ENCODE assay signal across 18 cellular contexts in the genomic region with DNA sequence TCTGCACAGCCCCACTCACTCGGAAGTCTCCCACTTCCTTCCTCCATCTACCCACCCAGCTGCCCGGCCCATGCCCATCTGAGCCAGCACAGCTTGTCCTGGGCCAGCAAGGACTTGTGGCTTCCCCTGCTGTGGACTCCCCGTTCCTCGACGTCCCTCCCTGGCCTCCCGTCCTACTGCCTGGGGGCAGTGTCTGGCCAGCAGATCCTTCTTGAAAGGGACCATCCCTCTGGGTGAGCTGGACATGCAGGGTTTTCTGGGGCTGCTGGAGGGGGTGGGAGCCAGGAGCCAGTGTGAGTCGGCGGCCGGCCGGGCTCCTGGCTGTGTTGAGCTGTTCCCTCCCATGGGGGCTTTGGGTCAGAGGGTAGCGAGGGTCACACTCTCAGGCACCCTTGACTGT. TPM values are rescaled to one million over a fixed set of nuclear protein-coding genes. Genes with fewer than 3 reads are reported as not detected.
A peak's percentile ranks its signal among the peaks of the same experiment; 100 is the strongest.
DNase-seq lines count a peak whose midpoint lies in the region; ATAC-seq and TF ChIP-seq lines count a peak whose summit lies in the region.
"Had no signal": no experiment of that assay in that cellular context is flagged by ENCODE, and none has a peak within 500 bp of the region (broad histone marks: within the 10 kb centered on the region; RNA-seq: fewer than 3 reads in every experiment).

No MANE protein-coding gene starts in this region.

- TF ChIP-seq POLR2A in thyroid gland (IDR thresholded peaks at IDR 0.05) = no peak

- H2AFZ ChIP-seq in osteoblast (ENCODE audit: low read length) = no peak overlapping the region

- TF ChIP-seq CTCF in endodermal cell (conservative IDR thresholded peaks at IDR 0.05) = no peak
- no peak for TF ChIP-seq CTCF in osteoblast (IDR thresholded peaks at IDR 0.05; ENCODE audit: extremely low read depth, low read depth, low read length)
- no peak for TF ChIP-seq CTCF in thyroid gland (IDR thresholded peaks at IDR 0.05)

- 95 to 100% methylated on average over 2 to 10 of the region's 11 CpGs for WGBS in endodermal cell (ENCODE audit: insufficient coverage in 1 of 2, insufficient read length in 1 of 2), 2 experiments
- 80 to 82% methylated on average over 11 of the region's 11 CpGs for WGBS in thyroid gland, 2 donors

- no peaks in the 10 kb centered on the region for H3K9me3 ChIP-seq in endodermal cell (ENCODE audit: control insufficient read depth, low read length)
- no peaks in the 10 kb centered on the region for H3K9me3 ChIP-seq in osteoblast (ENCODE audit: low read depth, low read length)
- H3K9me3 ChIP-seq in thyroid gland = no peaks in the 10 kb centered on the region
- H3K9me3 ChIP-seq: BE2C had no signal

- intact Hi-C loops in thyroid gland (cut with DNase I) = no loop called here

- no peak overlapping the region for H3K27ac ChIP-seq in endodermal cell (ENCODE audit: low read depth, low read length)
- no peak overlapping the region for H3K27ac ChIP-seq in osteoblast (ENCODE audit: low read depth, low read length)
- no peak overlapping the region for H3K27ac ChIP-seq in thyroid gland

- no peaks in the 10 kb centered on the region for H3K36me3 Mint-ChIP-seq in activated naive CD4-positive, alpha-beta T cell treated with anti-CD3 and anti-CD28 coated beads, Interleukin-2, amount 10 ng/mL, durations not matched to agents 7 days and 5 days
- no peaks in the 10 kb centered on the region for H3K36me3 Mint-ChIP-seq in activated naive CD4-positive, alpha-beta T cell treated with anti-CD3 and anti-CD28 coated beads, Interleukin-2, amount 50 U/mL, for 72 hours
- peaks cover 5% of the 10 kb centered on the region for H3K36me3 Mint-ChIP-seq in endodermal cell (ENCODE audit: low read depth)

- no peak overlapping the region for H3K9ac ChIP-seq in endodermal cell (ENCODE audit: extremely low read depth, low read length, poor library complexity, severe bottlenecking)

- no peak overlapping the region for H3K4me3 ChIP-seq in H7 (ENCODE audit: insufficient read depth, low read depth, low read length)
- no peak overlapping the region for H3K4me3 ChIP-seq in endodermal cell (ENCODE audit: low read length)
- no peak overlapping the region for H3K4me3 ChIP-seq in osteoblast (ENCODE audit: insufficient read depth, low read length)
- no peak overlapping the region for H3K4me3 ChIP-seq in thyroid gland (replicated peaks in 1 of 3)
- H3K4me3 ChIP-seq: K562 had no signal

- no peaks in the 10 kb centered on the region for H3K27me3 ChIP-seq in H7 (ENCODE audit: control insufficient read depth, insufficient read depth, low read length)
- no peaks in the 10 kb centered on the region for H3K27me3 ChIP-seq in endodermal cell (ENCODE audit: control insufficient read depth, insufficient read depth, low read length, poor library complexity, severe bottlenecking)
- H3K27me3 ChIP-seq in osteoblast (ENCODE audit: insufficient read depth, low read length) = no peaks in the 10 kb centered on the region
- no peaks in the 10 kb centered on the region for H3K27me3 ChIP-seq in thyroid gland
- H3K27me3 ChIP-seq: BE2C had no signal

- H3K4me3 Mint-ChIP-seq in activated naive CD4-positive, alpha-beta T cell treated with anti-CD3 and anti-CD28 coated beads, Interleukin-2, amount 10 ng/mL, durations not matched to agents 7 days and 5 days = no peak overlapping the region
- no peak overlapping the region for H3K4me3 Mint-ChIP-seq in endodermal cell
- H3K4me3 Mint-ChIP-seq: CD4-positive, alpha-beta memory T cell; H9 had no signal

- no peak overlapping the region for H3K4me2 ChIP-seq in osteoblast (ENCODE audit: insufficient read depth, low read length)

- CTCF ChIA-PET in activated naive CD4-positive, alpha-beta T cell treated with anti-CD3 and anti-CD28 coated beads, Interleukin-2, amount 10 ng/mL, durations not matched to agents 7 days and 5 days (lab: Charles Lee) = no interaction called here

- H3K27ac Mint-ChIP-seq in activated naive CD4-positive, alpha-beta T cell treated with anti-CD3 and anti-CD28 coated beads, Interleukin-2, amount 10 ng/mL, durations not matched to agents 7 days and 5 days = peak overlapping the region; percentile 14
- H3K27ac Mint-ChIP-seq in activated naive CD4-positive, alpha-beta T cell treated with anti-CD3 and anti-CD28 coated beads, Interleukin-2, amount 50 U/mL, for 72 hours = no peak overlapping the region
- peak overlapping the region; percentile 44 for H3K27ac Mint-ChIP-seq in endodermal cell
- H3K27ac Mint-ChIP-seq: CD4-positive, alpha-beta memory T cell; H9 had no signal

- H3K36me3 ChIP-seq in H7 (replicated peaks; ENCODE audit: control insufficient read depth, insufficient read depth, low read length) = no peaks in the 10 kb centered on the region
- no peaks in the 10 kb centered on the region for H3K36me3 ChIP-seq in endodermal cell (ENCODE audit: control insufficient read depth, insufficient read depth, low read length)
- H3K36me3 ChIP-seq in osteoblast (ENCODE audit: insufficient read depth, low read length) = no peaks in the 10 kb centered on the region
- H3K36me3 ChIP-seq in thyroid gland = no peaks in the 10 kb centered on the region
- H3K36me3 ChIP-seq: BE2C had no signal

- peaks cover 66% of the 10 kb centered on the region for H4K20me1 ChIP-seq in osteoblast (ENCODE audit: insufficient read depth, low read length)

- H3K4me1 Mint-ChIP-seq in activated naive CD4-positive, alpha-beta T cell treated with anti-CD3 and anti-CD28 coated beads, Interleukin-2, amount 10 ng/mL, durations not matched to agents 7 days and 5 days = no peaks in the 10 kb centered on the region
- no peaks in the 10 kb centered on the region for H3K4me1 Mint-ChIP-seq in endodermal cell

- H3K9me3 Mint-ChIP-seq in activated naive CD4-positive, alpha-beta T cell treated with anti-CD3 and anti-CD28 coated beads, Interleukin-2, amount 10 ng/mL, durations not matched to agents 7 days and 5 days = no peaks in the 10 kb centered on the region
- H3K9me3 Mint-ChIP-seq in activated naive CD4-positive, alpha-beta T cell treated with anti-CD3 and anti-CD28 coated beads, Interleukin-2, amount 50 U/mL, for 72 hours = no peaks in the 10 kb centered on the region
- no peaks in the 10 kb centered on the region for H3K9me3 Mint-ChIP-seq in endodermal cell
- H3K9me3 Mint-ChIP-seq: CD14-positive monocyte; CD4-positive, alpha-beta memory T cell; H9 had no signal

- peaks cover 70% of the 10 kb centered on the region for H3K79me2 ChIP-seq in osteoblast (ENCODE audit: insufficient read depth, low read length)

- no peak for ATAC-seq in activated naive CD4-positive, alpha-beta T cell treated with anti-CD3 and anti-CD28 coated beads, Interleukin-2, amount 50 U/mL, for 72 hours
- no peak for ATAC-seq in HG02571 (IDR thresholded peaks at IDR 0.05; ENCODE audit: unreplicated experiment)
- ATAC-seq in GM18517 (IDR thresholded peaks at IDR 0.05; ENCODE audit: unreplicated experiment) = no peak
- ATAC-seq: K562 had no signal

- DNase-seq in activated naive CD4-positive, alpha-beta T cell treated with anti-CD3 and anti-CD28 coated beads, Interleukin-2, amount 10 ng/mL, durations not matched to agents 7 days and 5 days = no peak
- no peak for DNase-seq in activated naive CD4-positive, alpha-beta T cell treated with anti-CD3 and anti-CD28 coated beads, Interleukin-2, amount 50 U/mL, for 72 hours (ENCODE audit: low spot score in 2 of 2)
- DNase-seq in H7 (peak; percentile 50), endodermal cell (no peak), osteoblast (ENCODE audit: insufficient read length, low spot score, missing footprints) (peak; percentile 21), thyroid gland (no peak)
- DNase-seq: 8988T; BE2C; CD4-positive, alpha-beta memory T cell; DMS153; DMS79; GOT3; H9; IMR-90 had no signal

- no peaks in the 10 kb centered on the region for H3K4me1 ChIP-seq in endodermal cell (ENCODE audit: control insufficient read depth, insufficient read depth, low read length)
- peaks cover 2% of the 10 kb centered on the region for H3K4me1 ChIP-seq in osteoblast (ENCODE audit: insufficient read depth, low read length)
- no peaks in the 10 kb centered on the region for H3K4me1 ChIP-seq in thyroid gland
- H3K4me1 ChIP-seq: BE2C had no signal

- no peaks in the 10 kb centered on the region for H3K27me3 Mint-ChIP-seq in activated naive CD4-positive, alpha-beta T cell treated with anti-CD3 and anti-CD28 coated beads, Interleukin-2, amount 10 ng/mL, durations not matched to agents 7 days and 5 days
- H3K27me3 Mint-ChIP-seq in endodermal cell (ENCODE audit: insufficient read depth) = no peaks in the 10 kb centered on the region
- H3K27me3 Mint-ChIP-seq: CD4-positive, alpha-beta memory T cell had no signal

RNA-seq across cellular contexts. Expression of a gene that starts 26.7 kb away (rescaled TPM):
- total RNA-seq in activated naive CD4-positive, alpha-beta T cell treated with anti-CD3 and anti-CD28 coated beads, Interleukin-2, amount 50 U/mL, for 72 hours = 1 to 10 TPM; 5.6 to 7.1 TPM
- 3.7 and 6.1 TPM in 2 replicates for total RNA-seq in H7 (2014; rRNA removed; shearing (Covaris generic))
- 10 to 100 TPM; 26.6 to 29.7 TPM for total RNA-seq in endodermal cell
- polyA plus RNA-seq in endodermal cell (2013, experiment 1 of 2) = 20.4 TPM
- 17.5 TPM for polyA plus RNA-seq in endodermal cell (2013, experiment 2 of 2)
- total RNA-seq in osteoblast = 3.8 and 4.0 TPM in 2 replicates
- total RNA-seq in thyroid gland = 10 to 100 TPM; 12.3 to 15.9 (median 13.1) TPM

Comparison
In these comparisons a context has a peak if more than half of its experiments do, and no peak if none do; other contexts are left out.
1. H3K27ac Mint-ChIP-seq: peak in activated naive CD4-positive, alpha-beta T cell treated with anti-CD3 and anti-CD28 coated beads, Interleukin-2, amount 10 ng/mL, durations not matched to agents 7 days and 5 days (single experiment) and endodermal cell (single experiment); none in activated naive CD4-positive, alpha-beta T cell treated with anti-CD3 and anti-CD28 coated beads, Interleukin-2, amount 50 U/mL, for 72 hours (0 of 2).
2. DNase-seq: peak in H7 (single experiment) and osteoblast (single experiment); none in activated naive CD4-positive, alpha-beta T cell treated with anti-CD3 and anti-CD28 coated beads, Interleukin-2, amount 10 ng/mL, durations not matched to agents 7 days and 5 days (single experiment), activated naive CD4-positive, alpha-beta T cell treated with anti-CD3 and anti-CD28 coated beads, Interleukin-2, amount 50 U/mL, for 72 hours (0 of 2), endodermal cell (single experiment) and thyroid gland (0 of 2).